In genomic region chr14:23362200-23362599, GRCh38 we compare ENCODE assay signal across 9 cellular contexts. TPM values are rescaled to one million over a fixed set of nuclear protein-coding genes. Genes with fewer than 3 reads are reported as not detected.
A peak's percentile ranks its signal among the peaks of the same experiment; 100 is the strongest.
DNase-seq lines count a peak whose midpoint lies in the region; ATAC-seq and TF ChIP-seq lines count a peak whose summit lies in the region.
"Had no signal": no experiment of that assay in that cellular context is flagged by ENCODE, and none has a peak within 500 bp of the region (broad histone marks: within the 10 kb centered on the region; RNA-seq: fewer than 3 reads in every experiment).

No MANE protein-coding gene starts in this region.

- no peak overlapping the region for H3K23ac ChIP-seq in IMR-90 (ENCODE audit: low read depth, low read length)

- H4K91ac ChIP-seq in IMR-90 (ENCODE audit: insufficient read depth, low read depth, low read length) = no peak overlapping the region

- no TSS peak for BruUV-seq in IMR-90 (replicated peaks; lab: Mats Ljungman, UMichigan)

- peak; percentile 42 for TF ChIP-seq RAD21 in IMR-90 (IDR thresholded peaks at IDR 0.05; ENCODE audit: low read length)

- no peak for ATAC-seq in IMR-90 (ENCODE audit: low read depth)
- no peak for ATAC-seq in GM21825 (IDR thresholded peaks at IDR 0.05; ENCODE audit: unreplicated experiment)
- ATAC-seq in T-cell (replicated peaks in 1 of 4) = no peak

- H3K27ac Mint-ChIP-seq in T-cell = no peak overlapping the region
- H3K27ac Mint-ChIP-seq: activated T-cell treated with anti-CD3 and anti-CD28 coated beads, Interleukin-2, amount 50 U/mL, for 24 hours had no signal

- DNase-seq in IMR-90 (peak; percentile 45), coronary artery (ENCODE audit: low spot score) (peak; percentile 64), prostate gland (ENCODE audit: low spot score) (no peak), T1000 (lab: John Stamatoyannopoulos, UW) (no peak), T-cell (no peak)
- DNase-seq: activated T-cell treated with anti-CD3 and anti-CD28 coated beads, Interleukin-2, amount 50 U/mL, for 24 hours; NCI-H2107 had no signal

- no peak overlapping the region for H2BK120ac ChIP-seq in IMR-90 (ENCODE audit: low read depth, low read length)

- H3K4me3 Mint-ChIP-seq in T-cell = no peak overlapping the region
- H3K4me3 Mint-ChIP-seq: activated T-cell treated with anti-CD3 and anti-CD28 coated beads, Interleukin-2, amount 50 U/mL, for 24 hours had no signal

- no peaks in the 10 kb centered on the region for H3K9me3 Mint-ChIP-seq in T-cell
- H3K9me3 Mint-ChIP-seq: activated T-cell treated with anti-CD3 and anti-CD28 coated beads, Interleukin-2, amount 50 U/mL, for 24 hours had no signal

- POLR2A ChIA-PET in IMR-90 (lab: Charles Lee; ENCODE audit: unreplicated experiment) = no interaction called here
- POLR2A ChIA-PET in T-cell (lab: Charles Lee) = no interaction called here

- no peak overlapping the region for H2AK9ac ChIP-seq in IMR-90 (replicated peaks; ENCODE audit: low read depth, low read length, poor library complexity)

- H4K5ac ChIP-seq in IMR-90 (ENCODE audit: low read depth, low read length) = no peak overlapping the region

- peaks cover 13 to 37% of the 10 kb centered on the region in 2 experiments; a peak in 3 of 4 replicates for H3K79me1 ChIP-seq in IMR-90 (ENCODE audit: low read depth in 1 of 2, low read length in 2 of 2)

- peaks cover 6% of the 10 kb centered on the region; the same call in 1 of the 2 replicates for H3K9me1 ChIP-seq in IMR-90 (ENCODE audit: insufficient read depth, low read length)

- dilution Hi-C loops in IMR-90 (cut with HindIII; ENCODE audit: low sequenced_read_pairs, unreplicated experiment) = no loop called here

- H3K56ac ChIP-seq in IMR-90 (ENCODE audit: extremely low read depth, insufficient read depth, low read length) = no peak overlapping the region

- no CpG with 5 or more reads among the region's 3 CpGs for WGBS in IMR-90 (ENCODE audit: extremely low coverage in 2 of 2, insufficient read length in 1 of 2), 2 experiments
- WGBS in prostate gland = 35% methylated on average over 3 of the region's 3 CpGs

- intact Hi-C loops in IMR-90 (cut with micrococcal nuclease) = loop anchor here (1.0 kb wide), 1 partner anchor 34 kb away; no protein-coding TSS in a partner anchor
- intact Hi-C loops in prostate gland (cut with DNase I) = no loop called here

- TF ChIP-seq CTCF in IMR-90 (conservative IDR thresholded peaks at IDR 0.05; ENCODE audit: low read depth, low read length) = peak; percentile 41
- TF ChIP-seq CTCF in coronary artery (IDR thresholded peaks at IDR 0.05) = no peak
- peak in 3 of 4 experiments; percentile 21 to 37 (median 28) for TF ChIP-seq CTCF in prostate gland (IDR thresholded peaks at IDR 0.05)

- H3K27me3 ChIP-seq in IMR-90 (ENCODE audit: control insufficient read depth, insufficient read depth, low read length) (no peaks in the 10 kb centered on the region), prostate gland (replicated peaks; ENCODE audit: insufficient read depth) (no peaks in the 10 kb centered on the region)

- H3K14ac ChIP-seq in IMR-90 (replicated peaks; ENCODE audit: low read depth, low read length) = no peak overlapping the region

- TF ChIP-seq POLR2A in IMR-90 (IDR thresholded peaks at IDR 0.05; ENCODE audit: low read depth, low read length) (no peak), prostate gland (IDR thresholded peaks at IDR 0.05) (no peak)

- H3K27ac ChIP-seq in IMR-90 (ENCODE audit: insufficient read depth, low read length) (no peak overlapping the region), coronary artery (peak overlapping the region in 1 of 2 donors; percentile 57), prostate gland (peak overlapping the region; percentile 2 to 50)

- CTCF ChIA-PET in IMR-90 (lab: Yijun Ruan, JAX) (interaction anchor here (1.0 to 2.5 kb wide), 2 partner anchors 10 to 17 kb away, joined by 3 to 8 read pairs; partner anchors contain the start of gene SLC22A17), T-cell (lab: Charles Lee) (interaction anchor here in 1 of 2 donors (0.6 kb wide), 1 partner anchor 93 kb away, joined by 3 read pairs; no protein-coding TSS in a partner anchor)

- H2AFZ ChIP-seq in IMR-90 (replicated peaks; ENCODE audit: low read length, poor library complexity) = no peak overlapping the region

- no peak overlapping the region for H2BK5ac ChIP-seq in IMR-90 (ENCODE audit: low read depth, low read length, poor library complexity, severe bottlenecking)

- H3K4me1 Mint-ChIP-seq in T-cell = peaks cover 0 to 5% (median 2%) of the 10 kb centered on the region in 3 donors

- H3K27me3 Mint-ChIP-seq in T-cell = peaks cover 21 to 39% of the 10 kb centered on the region in 2 donors

- no peak overlapping the region for H4K8ac ChIP-seq in IMR-90 (ENCODE audit: low read depth in 2 of 2, low read length in 2 of 2)

- no peak overlapping the region for H3K4ac ChIP-seq in IMR-90 (ENCODE audit: low read depth, low read length)

- H2BK15ac ChIP-seq in IMR-90 (ENCODE audit: low read depth, low read length) = no peak overlapping the region

- no peaks in the 10 kb centered on the region for H3K9me3 ChIP-seq in IMR-90 (ENCODE audit: control insufficient read depth, insufficient read depth, low read length)
- no peaks in the 10 kb centered on the region for H3K9me3 ChIP-seq in prostate gland

- H3K4me3 ChIP-seq in IMR-90 (ENCODE audit: insufficient read depth, low read depth, low read length) (no peak overlapping the region), coronary artery (no peak overlapping the region), prostate gland (no peak overlapping the region)

- in situ Hi-C loops in IMR-90 (cut with MboI; ENCODE audit: low sequenced_read_pairs) = no loop called here

- H2AK5ac ChIP-seq in IMR-90 (ENCODE audit: low read depth, low read length) = no peak overlapping the region

- H3K36me3 Mint-ChIP-seq in T-cell = no peaks in the 10 kb centered on the region

- H4K20me1 ChIP-seq in IMR-90 (ENCODE audit: insufficient read depth, low read length) = peaks cover 12% of the 10 kb centered on the region; the same call in 1 of the 2 replicates

- H3K4me2 ChIP-seq in IMR-90 (ENCODE audit: low read depth, low read length) = no peak overlapping the region

- H3K36me3 ChIP-seq in IMR-90 (ENCODE audit: control insufficient read depth, insufficient read depth, low read length) = peaks cover 23% of the 10 kb centered on the region
- H3K36me3 ChIP-seq in prostate gland = peaks cover 0 to 5% of the 10 kb centered on the region in 2 donors

- H3K4me1 ChIP-seq in IMR-90 (ENCODE audit: control insufficient read depth, insufficient read depth, low read length) = peaks cover 7% of the 10 kb centered on the region
- H3K4me1 ChIP-seq in prostate gland (replicated peaks) = peaks cover 10% of the 10 kb centered on the region

- H2BK20ac ChIP-seq in IMR-90 (ENCODE audit: low read depth, low read length) = no peak overlapping the region

- H3K9ac ChIP-seq in IMR-90 (ENCODE audit: low read depth, low read length) = no peak overlapping the region

- no peak overlapping the region for H3K18ac ChIP-seq in IMR-90 (ENCODE audit: low read depth, low read length)

TF ChIP-seq in IMR-90, 13 proteins besides CTCF, POLR2A, EP300 and RAD21:
- no peak for TF ChIP-seq CEBPB (IDR thresholded peaks at IDR 0.05; ENCODE audit: low read depth, low read length)
- no peak for TF ChIP-seq MAFK (IDR thresholded peaks at IDR 0.05; ENCODE audit: low read depth, low read length)
- TF ChIP-seq SMC3 (IDR thresholded peaks at IDR 0.05; ENCODE audit: low read depth, low read length) = peak; percentile 44

RNA-seq across cellular contexts. Expression of gene EFS, which starts 2.8 kb away (rescaled TPM):
- total RNA-seq in IMR-90 (2012; rRNA removed) (2.2 and 2.5 TPM in 2 replicates), prostate gland (10 to 100 TPM; 26.5 to 53.2 TPM), T-cell (under 1 TPM in 1 of 5 donors, not detected in 4; 0.15 TPM)
- polyA plus RNA-seq in IMR-90 (2012; rRNA removed) = 11.6 and 13.3 TPM in 2 replicates
- 7.2 and 13.1 TPM in 2 replicates for polyA plus RNA-seq in IMR-90 (2012; cell fraction: cytosol; rRNA removed)
- 34.4 and 64.4 TPM in 2 replicates for polyA plus RNA-seq in IMR-90 (2012; cell fraction: nucleus; rRNA removed; ENCODE audit: low replicate concordance)
- total RNA-seq: lung microvascular endothelial cell had no signal

RNA-seq across cellular contexts. Expression of gene SLC22A17, which starts 9.5 kb away (rescaled TPM):
- total RNA-seq in IMR-90 (2012; rRNA removed) (6.4 and 6.6 TPM in 2 replicates), prostate gland (100 to 1,000 TPM; 207 to 351 TPM), T-cell (10 to 100 TPM; 12.0 to 19.0 (median 17.3) TPM)
- 35.6 and 36.0 TPM in 2 replicates for polyA plus RNA-seq in IMR-90 (2012; rRNA removed)
- 17.0 and 43.1 TPM in 2 replicates for polyA plus RNA-seq in IMR-90 (2012; cell fraction: cytosol; rRNA removed)
- 161 and 357 TPM in 2 replicates for polyA plus RNA-seq in IMR-90 (2012; cell fraction: nucleus; rRNA removed; ENCODE audit: low replicate concordance)

RNA-seq across cellular contexts. Expression of gene IL25, which starts 10.4 kb away (rescaled TPM):
- not detected in 2 replicates for total RNA-seq in IMR-90 (2012; rRNA removed)
- polyA plus RNA-seq in IMR-90 (2012; rRNA removed) = not detected in 2 replicates
- polyA plus RNA-seq in IMR-90 (2012; cell fraction: cytosol; rRNA removed) = not detected in 2 replicates
- not detected in 2 replicates for polyA plus RNA-seq in IMR-90 (2012; cell fraction: nucleus; rRNA removed; ENCODE audit: low replicate concordance)
- not detected for total RNA-seq in prostate gland
- total RNA-seq in T-cell = not detected
- total RNA-seq: lung microvascular endothelial cell had no signal

RNA-seq across cellular contexts. Expression of gene CMTM5, which starts 14.6 kb away (rescaled TPM):
- total RNA-seq in IMR-90 (2012; rRNA removed) (not detected in 2 replicates), prostate gland (1 to 10 TPM in 1 of 2 donors, not detected in 1; 1.5 TPM), T-cell (not detected)
- polyA plus RNA-seq in IMR-90 (2012; rRNA removed) = 0.07 and 0.11 TPM in 2 replicates
- 0.27 TPM in 1 of 2 replicates, not detected in the other for polyA plus RNA-seq in IMR-90 (2012; cell fraction: cytosol; rRNA removed)
- polyA plus RNA-seq in IMR-90 (2012; cell fraction: nucleus; rRNA removed; ENCODE audit: low replicate concordance) = 0.23 and 0.30 TPM in 2 replicates
- total RNA-seq: lung microvascular endothelial cell had no signal

RNA-seq across cellular contexts. Expression of gene PABPN1, which starts 40.9 kb away (rescaled TPM):
- 74.4 and 104 TPM in 2 replicates for total RNA-seq in IMR-90 (2012; rRNA removed)
- 192 and 211 TPM in 2 replicates for polyA plus RNA-seq in IMR-90 (2012; rRNA removed)
- polyA plus RNA-seq in IMR-90 (2012; cell fraction: cytosol; rRNA removed) = 68.9 and 112 TPM in 2 replicates
- 620 and 1,496 TPM in 2 replicates for polyA plus RNA-seq in IMR-90 (2012; cell fraction: nucleus; rRNA removed; ENCODE audit: low replicate concordance)
- 100 to 1,000 TPM in 1 of 2 donors, 10 to 100 TPM in 1; 62.7 to 113 TPM for total RNA-seq in prostate gland
- 100 to 1,000 TPM; 182 to 207 (median 186) TPM for total RNA-seq in T-cell

Comparison
In these comparisons a context has a peak if more than half of its experiments do, and no peak if none do; other contexts are left out.
1. DNase-seq: peak in IMR-90 (single experiment) and coronary artery (single experiment); none in prostate gland (single experiment), T1000 (single experiment) and T-cell (0 of 34).
2. RNA of gene SLC22A17, which starts 9.5 kb away (total RNA-seq): 207 to 351 TPM in prostate gland; 12.0 to 19.0 TPM in T-cell and 6.4 to 6.6 TPM in IMR-90; every median in the first group is over 10 times any median in the second.